Comparison of ENCODE assay signal across 30 cellular contexts in genomic region chr3:5473471-5473870, GRCh38.
"Had no signal": no experiment of that assay in that cellular context is flagged by ENCODE, and none has a peak within 500 bp of the region (broad histone marks: within the 10 kb centered on the region; RNA-seq: fewer than 3 reads in every experiment).

No MANE protein-coding gene starts in this region.

- H3K9me3 ChIP-seq: body of pancreas, colonic mucosa, lower lobe of right lung, psoas muscle, sigmoid colon, suprapubic skin, tibial artery, upper lobe of right lung had no signal

- ATAC-seq: activated CD4-positive, CD25-positive, alpha-beta regulatory T cell treated with anti-CD3 and anti-CD28 coated beads, Interleukin-2, amount 50 U/mL, for 24 hours; body of pancreas; left lobe of liver; lower lobe of right lung; naive thymus-derived CD8-positive, alpha-beta T cell; psoas muscle; upper lobe of right lung had no signal

- H3K4me3 ChIP-seq: adrenal gland, body of pancreas, colonic mucosa, lower lobe of right lung, psoas muscle, sigmoid colon, suprapubic skin, tibial artery, upper lobe of right lung had no signal

- H3K36me3 ChIP-seq: adrenal gland, colonic mucosa, lower lobe of right lung, sigmoid colon, suprapubic skin, tibial artery, upper lobe of right lung, WERI-Rb-1 had no signal

- H3K4me1 ChIP-seq: adrenal gland, body of pancreas, colonic mucosa, lower lobe of right lung, parathyroid adenoma, psoas muscle, sigmoid colon, suprapubic skin, tibial artery, upper lobe of right lung had no signal

- H3K27me3 ChIP-seq: adrenal gland, body of pancreas, colonic mucosa, sigmoid colon, suprapubic skin, tibial artery, upper lobe of right lung had no signal

- DNase-seq: activated CD4-positive, alpha-beta T cell treated with anti-CD3 and anti-CD28 coated beads for 48 hours; activated CD4-positive, alpha-beta T cell treated with anti-CD3 and anti-CD28 coated beads, Interleukin-2, amount 50 U/mL, for 48 hours; activated CD8-positive, alpha-beta memory T cell treated with anti-CD3 and anti-CD28 coated beads for 24 hours; activated effector memory CD4-positive, alpha-beta T cell treated with anti-CD3 and anti-CD28 coated beads, Interleukin-2, amount 50 U/mL, for 16 hours; activated naive CD4-positive, alpha-beta T cell treated with anti-CD3 and anti-CD28 coated beads for 36 hours; activated naive CD8-positive, alpha-beta T cell treated with anti-CD3 and anti-CD28 coated beads for 36 hours; activated T-cell treated with anti-CD3 and anti-CD28 coated beads, Interleukin-2, amount 50 U/mL, for 1 hour; adrenal gland; aorta; body of pancreas; cerebellar nuclear complex; colonic mucosa; effector memory CD4-positive, alpha-beta T cell; kidney glomerular epithelial cell; lower lobe of right lung; mesenchymal stem cell; naive thymus-derived CD8-positive, alpha-beta T cell; nucleus accumbens; psoas muscle; sigmoid colon; small intestine; stimulated activated CD4-positive, alpha-beta T cell treated with anti-CD3 and anti-CD28 coated beads, Interleukin-4, amount 100 ng/mL, for 4 hours; stimulated activated naive B cell treated with anti-CD40 and anti-IgM and Interleukin-4, amounts not matched to agents 10 μg/mL and 1 μg/mL and 100 μg/mL, for 72 hours; tibial artery; upper lobe of right lung; WERI-Rb-1 had no signal

- H3K27ac ChIP-seq: adrenal gland, body of pancreas, colonic mucosa, lower lobe of right lung, parathyroid adenoma, psoas muscle, sigmoid colon, suprapubic skin, tibial artery, upper lobe of right lung, WERI-Rb-1 had no signal
